8 cellular contexts compared by ENCODE assay signal in the genomic region with DNA sequence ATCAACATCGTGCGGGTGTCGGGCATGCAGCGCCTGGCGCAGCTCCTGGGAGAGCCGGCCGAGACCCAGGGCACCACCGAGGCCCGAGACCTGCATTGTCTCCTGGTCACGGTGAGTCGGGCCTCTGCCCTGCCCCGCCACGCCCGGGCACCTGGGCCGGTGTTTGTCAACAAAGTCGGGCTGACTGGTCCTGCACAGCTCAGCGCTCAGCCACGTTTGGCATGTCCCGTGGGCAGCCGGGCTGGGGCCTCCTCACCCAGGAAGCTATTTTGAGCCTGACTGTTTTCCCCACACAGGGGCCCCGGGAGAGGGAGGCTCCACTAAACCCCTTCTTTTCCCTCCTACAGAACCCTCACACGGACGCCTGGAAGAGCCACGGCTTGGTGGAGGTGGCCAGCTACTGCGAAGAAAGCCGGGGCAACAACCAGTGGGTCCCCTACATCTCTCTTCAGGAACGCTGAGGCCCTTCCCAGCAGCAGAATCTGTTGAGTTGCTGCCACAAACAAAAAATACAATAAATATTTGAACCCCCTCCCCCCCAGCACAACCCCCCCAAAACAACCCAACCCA. TPM values are rescaled to one million over a fixed set of nuclear protein-coding genes. Genes with fewer than 3 reads are reported as not detected.
DNase-seq lines count a peak whose midpoint lies in the region; ATAC-seq and TF ChIP-seq lines count a peak whose summit lies in the region.

No MANE protein-coding gene starts in this region.

- in situ Hi-C loops in Panc1 (cut with HindIII; ENCODE audit: low pct_unique_long_range_greater_than_20kb, low sequenced_read_pairs), result no loop called here
- in situ Hi-C loops in GM13977 (cut with MboI; ENCODE audit: low pct_unique_long_range_greater_than_20kb, low sequenced_read_pairs, unreplicated experiment), result no loop called here

- no peak for ATAC-seq in Panc1
- no peak for ATAC-seq in central memory CD8-positive, alpha-beta T cell (replicated peaks; ENCODE audit: extremely low read depth, poor library complexity, severe bottlenecking)
- ATAC-seq in left lung, result peak; percentile 2

- H3K27me3 Mint-ChIP-seq in central memory CD8-positive, alpha-beta T cell, result no peaks in the 10 kb centered on the region

- no peak for TF ChIP-seq CTCF in Panc1 (IDR thresholded peaks at IDR 0.05)
- TF ChIP-seq CTCF in left lung (IDR thresholded peaks at IDR 0.05), result no peak
- no peak for TF ChIP-seq CTCF in stomach (IDR thresholded peaks at IDR 0.05)
- no peak for TF ChIP-seq CTCF in GM13977 (IDR thresholded peaks at IDR 0.05; ENCODE audit: extremely low read depth, insufficient read depth, missing control alignments)

- WGBS in stomach, 5 donors, result 3 to 8% (median 4%) methylated on average over 12 to 27 of the region's 27 CpGs

- TF ChIP-seq POLR2A in stomach (IDR thresholded peaks at IDR 0.05), result no peak

- peak overlapping the region; percentile 87 for H3K27ac ChIP-seq in Panc1 (ENCODE audit: low read length)
- peak overlapping the region; percentile 87 to 90 for H3K27ac ChIP-seq in left lung
- H3K27ac ChIP-seq in stomach, result peak overlapping the region; percentile 91 to 95 (median 93)

- CTCF ChIA-PET in Panc1 (lab: Charles Lee), result interaction anchor here (1.0 to 1.6 kb wide), 2 partner anchors 134 to 159 kb away, joined by 3 to 4 read pairs; no protein-coding TSS in a partner anchor

- intact Hi-C loops in Panc1 (cut with micrococcal nuclease; ENCODE audit: unreplicated experiment) (loop anchor here (10.0 kb wide), 1 partner anchor 68 kb away; no protein-coding TSS in a partner anchor), left lung (cut with DNase I) (loop anchor here in 1 of 2 donors (10.0 kb wide), 2 partner anchors 98 to 128 kb away; no protein-coding TSS in a partner anchor), stomach (cut with DNase I; ENCODE audit: low total_unique reads) (loop anchor here (10.0 kb wide), 2 partner anchors 68 to 108 kb away; no protein-coding TSS in a partner anchor)

- H3K4me1 ChIP-seq in Panc1 (ENCODE audit: control insufficient read depth, insufficient read depth, low read length), result peaks cover 7% of the 10 kb centered on the region
- peaks cover 9 to 25% of the 10 kb centered on the region in 2 donors for H3K4me1 ChIP-seq in left lung
- peaks cover 15 to 44% (median 43%) of the 10 kb centered on the region in 4 donors for H3K4me1 ChIP-seq in stomach

- H3K36me3 ChIP-seq in Panc1 (ENCODE audit: control insufficient read depth, insufficient read depth, low read length) (peaks cover 3% of the 10 kb centered on the region), left lung (peaks cover 0 to 16% of the 10 kb centered on the region in 2 donors), stomach (peaks cover 0 to 15% (median 9%) of the 10 kb centered on the region in 4 donors)

- H3K4me1 Mint-ChIP-seq in central memory CD8-positive, alpha-beta T cell, result peaks cover 33% of the 10 kb centered on the region

- BruUV-seq in Panc1 (replicated peaks; lab: Mats Ljungman, UMichigan), result no TSS peak

- no peaks in the 10 kb centered on the region for H3K9me3 Mint-ChIP-seq in central memory CD8-positive, alpha-beta T cell

- peak; percentile 58 for DNase-seq in D341Med (ENCODE audit: low spot score)
- DNase-seq in Panc1 (ENCODE audit: low read depth, low spot score), result no peak
- DNase-seq in central memory CD8-positive, alpha-beta T cell (ENCODE audit: low spot score in 2 of 2), result no peak
- DNase-seq in left lung, result peak; percentile 57 to 90
- DNase-seq in stomach, result peak; percentile 68
- no peak for DNase-seq in NCI-H2227 (lab: John Stamatoyannopoulos, UW; ENCODE audit: unreplicated experiment)
- no peak for DNase-seq in GM13977 (ENCODE audit: low spot score)
- no peak for DNase-seq in foreskin melanocyte

- H3K9me3 ChIP-seq in Panc1 (ENCODE audit: control insufficient read depth, insufficient read depth, low read depth, low read length) (no peaks in the 10 kb centered on the region), left lung (no peaks in the 10 kb centered on the region), stomach (peaks cover 0 to 4% (median under 1%) of the 10 kb centered on the region in 4 donors)

- peak overlapping the region; percentile 99 for H3K4me3 Mint-ChIP-seq in central memory CD8-positive, alpha-beta T cell

- H3K36me3 Mint-ChIP-seq in central memory CD8-positive, alpha-beta T cell (ENCODE audit: insufficient read depth), result peaks cover 38% of the 10 kb centered on the region

- H3K27ac Mint-ChIP-seq in central memory CD8-positive, alpha-beta T cell (ENCODE audit: low read depth), result peak overlapping the region; percentile 98

- POLR2A ChIA-PET in Panc1 (lab: Charles Lee), result interaction anchor here (0.6 to 1.6 kb wide), 6 partner anchors 13 to 159 kb away, joined by 3 to 14 read pairs (median 6); no protein-coding TSS in a partner anchor

- TF ChIP-seq EP300 in stomach (IDR thresholded peaks at IDR 0.05), result no peak

- H3K27me3 ChIP-seq in Panc1 (ENCODE audit: control insufficient read depth, insufficient read depth, low read length), result no peaks in the 10 kb centered on the region
- no peaks in the 10 kb centered on the region for H3K27me3 ChIP-seq in left lung
- H3K27me3 ChIP-seq in stomach, result no peaks in the 10 kb centered on the region

- H3K4me3 ChIP-seq in Panc1 (ENCODE audit: low read depth in 2 of 2, low read length in 2 of 2) (peak overlapping the region; percentile 82 to 94), left lung (peak overlapping the region; percentile 92 to 97), stomach (peak overlapping the region; percentile 75 to 99 (median 92))

RNA-seq across cellular contexts. Expression of a gene that starts 1.3 kb away (rescaled TPM):
- total RNA-seq in Panc1 (2021; ENCODE audit: unreplicated experiment) (56.2 TPM), left lung (10 to 100 TPM; 54.0 to 73.5 TPM), stomach (100 to 1,000 TPM in 1 of 5 donors, 10 to 100 TPM in 4; 61.6 to 588 (median 91.0) TPM)
- polyA plus RNA-seq in Panc1 (2012; ENCODE audit: insufficient read length), result 43.3 TPM
- 10 to 100 TPM; 52.9 to 92.1 (median 53.8) TPM for polyA plus RNA-seq in stomach

RNA-seq across cellular contexts. Expression of a gene that starts 20.5 kb away (rescaled TPM):
- total RNA-seq in Panc1 (2021; ENCODE audit: unreplicated experiment) (159 TPM), left lung (10 to 100 TPM; 35.1 to 40.5 TPM), stomach (10 to 100 TPM; 19.8 to 76.8 (median 29.0) TPM)
- polyA plus RNA-seq in Panc1 (2012; ENCODE audit: insufficient read length), result 166 TPM
- 10 to 100 TPM; 12.2 to 19.7 (median 13.6) TPM for polyA plus RNA-seq in stomach

RNA-seq across cellular contexts. Expression of a gene that starts 49.8 kb away (rescaled TPM):
- 128 TPM for total RNA-seq in Panc1 (2021; ENCODE audit: unreplicated experiment)
- 172 TPM for polyA plus RNA-seq in Panc1 (2012; ENCODE audit: insufficient read length)
- 10 to 100 TPM; 69.1 to 98.0 TPM for total RNA-seq in left lung
- total RNA-seq in stomach, result 10 to 100 TPM in 4 of 5 donors, not detected in 1; 19.2 to 54.5 (median 27.6) TPM
- polyA plus RNA-seq in stomach, result 100 to 1,000 TPM in 1 of 3 donors, 10 to 100 TPM in 2; 62.6 to 133 (median 97.8) TPM

Comparison
In these comparisons a context has a peak if more than half of its experiments do, and no peak if none do; other contexts are left out.
1. DNase-seq: peak in D341Med (single experiment), left lung (2 of 2) and stomach (single experiment); none in Panc1 (single experiment), central memory CD8-positive, alpha-beta T cell (0 of 2), NCI-H2227 (single experiment), GM13977 (single experiment) and foreskin melanocyte (single experiment).
2. Peak in every context shown above with its lines, with median percentiles within 50 percentile points of each other: H3K27ac ChIP-seq and H3K4me3 ChIP-seq.